22 cellular contexts compared by ENCODE assay signal in genomic region chr7:105307163-105307672, GRCh38.
A peak's percentile ranks its signal among the peaks of the same experiment; 100 is the strongest.
DNase-seq lines count a peak whose midpoint lies in the region; ATAC-seq lines count a peak whose summit lies in the region.
"Had no signal": no experiment of that assay in that cellular context is flagged by ENCODE, and none has a peak within 500 bp of the region (broad histone marks: within the 10 kb centered on the region; RNA-seq: fewer than 3 reads in every experiment).

No MANE protein-coding gene starts in this region.

- ATAC-seq in activated naive CD8-positive, alpha-beta T cell treated with anti-CD3 and anti-CD28 coated beads, Interleukin-2, amount 50 U/mL, for 24 hours = no peak
- ATAC-seq in natural killer cell treated with Interleukin-12 subunit alpha and Interleukin-12 subunit beta and Interleukin-15 and Interleukin-18, amount 100 ng/mL, for 72 hours = no peak
- no peak for ATAC-seq in GM21825 (IDR thresholded peaks at IDR 0.05; ENCODE audit: unreplicated experiment)
- ATAC-seq: T-helper 17 cell had no signal

- no peak overlapping the region for H3K4me3 Mint-ChIP-seq in activated naive CD8-positive, alpha-beta T cell
- H3K4me3 Mint-ChIP-seq in activated naive CD8-positive, alpha-beta T cell treated with anti-CD3 and anti-CD28 coated beads, Interleukin-2, amount 50 U/mL, for 24 hours = no peak overlapping the region
- no peak overlapping the region for H3K4me3 Mint-ChIP-seq in activated naive CD8-positive, alpha-beta T cell treated with anti-CD3 and anti-CD28 coated beads for 36 hours
- peak overlapping the region; percentile 29 for H3K4me3 Mint-ChIP-seq in natural killer cell treated with Interleukin-12 subunit alpha and Interleukin-12 subunit beta and Interleukin-15 and Interleukin-18, amount 100 ng/mL, for 72 hours
- H3K4me3 Mint-ChIP-seq: activated CD4-positive, alpha-beta memory T cell treated with anti-CD3 and anti-CD28 coated beads for 36 hours; B cell; T-helper 17 cell had no signal

- H3K9me3 Mint-ChIP-seq in activated naive CD8-positive, alpha-beta T cell (ENCODE audit: low read depth) = no peaks in the 10 kb centered on the region
- H3K9me3 Mint-ChIP-seq in activated naive CD8-positive, alpha-beta T cell treated with anti-CD3 and anti-CD28 coated beads, Interleukin-2, amount 50 U/mL, for 24 hours = no peaks in the 10 kb centered on the region
- H3K9me3 Mint-ChIP-seq in activated naive CD8-positive, alpha-beta T cell treated with anti-CD3 and anti-CD28 coated beads for 36 hours = peaks cover 1% of the 10 kb centered on the region
- H3K9me3 Mint-ChIP-seq in natural killer cell treated with Interleukin-12 subunit alpha and Interleukin-12 subunit beta and Interleukin-15 and Interleukin-18, amount 100 ng/mL, for 72 hours = no peaks in the 10 kb centered on the region
- H3K9me3 Mint-ChIP-seq: activated CD4-positive, alpha-beta memory T cell treated with anti-CD3 and anti-CD28 coated beads for 36 hours had no signal

- peaks cover 64% of the 10 kb centered on the region for H3K4me1 Mint-ChIP-seq in activated naive CD8-positive, alpha-beta T cell (ENCODE audit: low read depth)
- H3K4me1 Mint-ChIP-seq in activated naive CD8-positive, alpha-beta T cell treated with anti-CD3 and anti-CD28 coated beads, Interleukin-2, amount 50 U/mL, for 24 hours = peaks cover 67% of the 10 kb centered on the region
- H3K4me1 Mint-ChIP-seq in activated naive CD8-positive, alpha-beta T cell treated with anti-CD3 and anti-CD28 coated beads for 36 hours = peaks cover 60% of the 10 kb centered on the region
- H3K4me1 Mint-ChIP-seq in natural killer cell treated with Interleukin-12 subunit alpha and Interleukin-12 subunit beta and Interleukin-15 and Interleukin-18, amount 100 ng/mL, for 72 hours (ENCODE audit: low read depth in 2 of 2) = peaks cover 43 to 61% of the 10 kb centered on the region in 2 donors

- H3K27ac Mint-ChIP-seq in activated naive CD8-positive, alpha-beta T cell = peak overlapping the region; percentile 72
- H3K27ac Mint-ChIP-seq in activated naive CD8-positive, alpha-beta T cell treated with anti-CD3 and anti-CD28 coated beads, Interleukin-2, amount 50 U/mL, for 24 hours = no peak overlapping the region
- peak overlapping the region; percentile 12 for H3K27ac Mint-ChIP-seq in activated naive CD8-positive, alpha-beta T cell treated with anti-CD3 and anti-CD28 coated beads for 36 hours
- H3K27ac Mint-ChIP-seq in natural killer cell treated with Interleukin-12 subunit alpha and Interleukin-12 subunit beta and Interleukin-15 and Interleukin-18, amount 100 ng/mL, for 72 hours = peak overlapping the region; percentile 30 to 54
- H3K27ac Mint-ChIP-seq: B cell, progenitor cell of endocrine pancreas had no signal

- H3K27me3 Mint-ChIP-seq in activated naive CD8-positive, alpha-beta T cell = no peaks in the 10 kb centered on the region
- no peaks in the 10 kb centered on the region for H3K27me3 Mint-ChIP-seq in activated naive CD8-positive, alpha-beta T cell treated with anti-CD3 and anti-CD28 coated beads, Interleukin-2, amount 50 U/mL, for 24 hours
- H3K27me3 Mint-ChIP-seq in activated naive CD8-positive, alpha-beta T cell treated with anti-CD3 and anti-CD28 coated beads for 36 hours = no peaks in the 10 kb centered on the region
- no peaks in the 10 kb centered on the region for H3K27me3 Mint-ChIP-seq in natural killer cell treated with Interleukin-12 subunit alpha and Interleukin-12 subunit beta and Interleukin-15 and Interleukin-18, amount 100 ng/mL, for 72 hours
- H3K27me3 Mint-ChIP-seq: activated CD4-positive, alpha-beta memory T cell treated with anti-CD3 and anti-CD28 coated beads for 36 hours; B cell; progenitor cell of endocrine pancreas; T-helper 17 cell had no signal

- no peak for DNase-seq in activated naive CD8-positive, alpha-beta T cell treated with anti-CD3 and anti-CD28 coated beads, Interleukin-2, amount 50 U/mL, for 24 hours
- DNase-seq in activated naive CD8-positive, alpha-beta T cell treated with anti-CD3 and anti-CD28 coated beads for 36 hours = no peak
- no peak for DNase-seq in natural killer cell treated with Interleukin-12 subunit alpha and Interleukin-12 subunit beta and Interleukin-15 and Interleukin-18, amount 100 ng/mL, for 72 hours (ENCODE audit: low spot score)
- DNase-seq in HuH-7.5 (ENCODE audit: low spot score) = no peak
- no peak for DNase-seq in GM19240 (ENCODE audit: insufficient read length, low spot score)
- no peak for DNase-seq in NCI-H1694 treated with DMSO at 0.1 percent for 48 hours (lab: John Stamatoyannopoulos, UW)
- DNase-seq: activated CD4-positive, alpha-beta memory T cell treated with anti-CD3 and anti-CD28 coated beads for 36 hours; activated CD4-positive, CD25-positive, alpha-beta regulatory T cell treated with anti-CD3 and anti-CD28 coated beads, Interleukin-2, amount 50 U/mL, for 72 hours; amniotic stem cell; effector CD8-positive, alpha-beta T cell; GF-D8; glutamatergic neuron; HCEC 1CT; Karpas-422; SK-N-SH; stimulated activated CD4-positive, alpha-beta T cell treated with anti-CD3 and anti-CD28 coated beads, Interleukin-4, amount 100 ng/mL, for 4 hours; stimulated activated naive CD4-positive, alpha-beta T cell treated with Interleukin-2 at 50 U/mL for 16 hours; T-helper 17 cell had no signal

- H3K36me3 Mint-ChIP-seq in activated naive CD8-positive, alpha-beta T cell = no peaks in the 10 kb centered on the region
- H3K36me3 Mint-ChIP-seq in activated naive CD8-positive, alpha-beta T cell treated with anti-CD3 and anti-CD28 coated beads, Interleukin-2, amount 50 U/mL, for 24 hours (ENCODE audit: low read depth) = peaks cover 2% of the 10 kb centered on the region
- H3K36me3 Mint-ChIP-seq in activated naive CD8-positive, alpha-beta T cell treated with anti-CD3 and anti-CD28 coated beads for 36 hours = peaks cover 14% of the 10 kb centered on the region
- H3K36me3 Mint-ChIP-seq in natural killer cell treated with Interleukin-12 subunit alpha and Interleukin-12 subunit beta and Interleukin-15 and Interleukin-18, amount 100 ng/mL, for 72 hours = no peaks in the 10 kb centered on the region
